ENCODE assay signal across 9 cellular contexts in genomic region chr2:16281451-16282330, GRCh38.
DNase-seq lines count a peak whose midpoint lies in the region; ATAC-seq and TF ChIP-seq lines count a peak whose summit lies in the region.
"Had no signal": no experiment of that assay in that cellular context is flagged by ENCODE, and none has a peak within 500 bp of the region (broad histone marks: within the 10 kb centered on the region; RNA-seq: fewer than 3 reads in every experiment).

No MANE protein-coding gene starts in this region.

- H3K4me3 Mint-ChIP-seq in activated CD4-positive, alpha-beta T cell treated with anti-CD3 and anti-CD28 coated beads, Interleukin-2, amount 10 ng/mL, durations not matched to agents 24 days and 14 days = no peak overlapping the region
- no peak overlapping the region for H3K4me3 Mint-ChIP-seq in CD8-positive, alpha-beta T cell
- H3K4me3 Mint-ChIP-seq: memory B cell had no signal

- intact Hi-C loops in activated CD4-positive, alpha-beta T cell treated with anti-CD3 and anti-CD28 coated beads, Interleukin-2, amount 10 ng/mL, durations not matched to agents 24 days and 14 days (cut with micrococcal nuclease) = loop anchor here (2.0 kb wide), 1 partner anchor 343 kb away; no protein-coding TSS in a partner anchor
- intact Hi-C loops in heart right ventricle (cut with DNase I) = loop anchor here (1.0 to 10.0 kb wide), 8 partner anchors 339 to 647 kb away; partner anchors contain the start of gene MYCN (in 2 of the 10)
- intact Hi-C loops in sciatic nerve (cut with DNase I) = loop anchor here (10.0 kb wide), 1 partner anchor 337 kb away; the partner anchor contains the start of gene MYCN
- intact Hi-C loops in CD8-positive, alpha-beta T cell (cut with DNase I, micrococcal nuclease) = loop anchor here in 1 of 2 experiments (2.0 to 5.0 kb wide), 2 partner anchors 339 to 643 kb away; partner anchors contain the start of gene MYCN

- no peaks in the 10 kb centered on the region for H3K4me1 ChIP-seq in heart right ventricle
- H3K4me1 ChIP-seq in CD8-positive, alpha-beta T cell (ENCODE audit: insufficient read depth, low read length) = no peaks in the 10 kb centered on the region

- WGBS in heart right ventricle, 2 donors = 62 to 69% methylated on average over 20 of the region's 20 CpGs

- no peaks in the 10 kb centered on the region for H3K36me3 Mint-ChIP-seq in activated CD4-positive, alpha-beta T cell treated with anti-CD3 and anti-CD28 coated beads, Interleukin-2, amount 10 ng/mL, durations not matched to agents 24 days and 14 days (ENCODE audit: low read depth)
- H3K36me3 Mint-ChIP-seq in CD8-positive, alpha-beta T cell = no peaks in the 10 kb centered on the region
- H3K36me3 Mint-ChIP-seq: memory B cell had no signal

- H3K27ac ChIP-seq in heart right ventricle = no peak overlapping the region
- H3K27ac ChIP-seq in CD8-positive, alpha-beta T cell (ENCODE audit: low read depth, low read length) = no peak overlapping the region

- H3K27me3 ChIP-seq in heart right ventricle = no peaks in the 10 kb centered on the region
- no peaks in the 10 kb centered on the region for H3K27me3 ChIP-seq in CD8-positive, alpha-beta T cell (ENCODE audit: insufficient read depth, low read length)

- H3K9me3 ChIP-seq in heart right ventricle = no peaks in the 10 kb centered on the region
- H3K9me3 ChIP-seq in CD8-positive, alpha-beta T cell (ENCODE audit: low read length) = no peaks in the 10 kb centered on the region

- peak overlapping the region; percentile 1 for H3K27ac Mint-ChIP-seq in activated CD4-positive, alpha-beta T cell treated with anti-CD3 and anti-CD28 coated beads, Interleukin-2, amount 10 ng/mL, durations not matched to agents 24 days and 14 days
- no peak overlapping the region for H3K27ac Mint-ChIP-seq in CD8-positive, alpha-beta T cell
- H3K27ac Mint-ChIP-seq: memory B cell had no signal

- no peaks in the 10 kb centered on the region for H3K9me3 Mint-ChIP-seq in activated CD4-positive, alpha-beta T cell treated with anti-CD3 and anti-CD28 coated beads, Interleukin-2, amount 10 ng/mL, durations not matched to agents 24 days and 14 days
- no peaks in the 10 kb centered on the region for H3K9me3 Mint-ChIP-seq in CD8-positive, alpha-beta T cell
- H3K9me3 Mint-ChIP-seq: memory B cell had no signal

- no peaks in the 10 kb centered on the region for H3K36me3 ChIP-seq in heart right ventricle
- H3K36me3 ChIP-seq in CD8-positive, alpha-beta T cell (ENCODE audit: insufficient read depth, low read length) = no peaks in the 10 kb centered on the region

- POLR2A ChIA-PET in CD8-positive, alpha-beta T cell (lab: Charles Lee) = no interaction called here

- no peaks in the 10 kb centered on the region for H3K27me3 Mint-ChIP-seq in activated CD4-positive, alpha-beta T cell treated with anti-CD3 and anti-CD28 coated beads, Interleukin-2, amount 10 ng/mL, durations not matched to agents 24 days and 14 days
- H3K27me3 Mint-ChIP-seq in CD8-positive, alpha-beta T cell (ENCODE audit: low read depth) = peaks cover 4% of the 10 kb centered on the region

- DNase-seq in activated CD4-positive, alpha-beta T cell treated with anti-CD3 and anti-CD28 coated beads, Interleukin-2, amount 10 ng/mL, durations not matched to agents 24 days and 14 days = no peak
- no peak for DNase-seq in activated CD4-positive, alpha-beta T cell treated with anti-CD3 and anti-CD28 coated beads, Interleukin-2, amount 50 U/mL, for 4 hours
- DNase-seq in RPMI8226 (peak; percentile 67), heart right ventricle (peak in 1 of 2 donors; percentile 21), sciatic nerve (ENCODE audit: low spot score) (no peak), OCI-M2 (lab: John Stamatoyannopoulos, UW; ENCODE audit: unreplicated experiment) (no peak)
- DNase-seq in CD8-positive, alpha-beta T cell = no peak

- H3K4me3 ChIP-seq in heart right ventricle = no peak overlapping the region
- H3K4me3 ChIP-seq in CD8-positive, alpha-beta T cell (ENCODE audit: low read depth, low read length) = no peak overlapping the region

- no peaks in the 10 kb centered on the region for H3K4me1 Mint-ChIP-seq in activated CD4-positive, alpha-beta T cell treated with anti-CD3 and anti-CD28 coated beads, Interleukin-2, amount 10 ng/mL, durations not matched to agents 24 days and 14 days
- no peaks in the 10 kb centered on the region for H3K4me1 Mint-ChIP-seq in CD8-positive, alpha-beta T cell (ENCODE audit: low read depth)
- H3K4me1 Mint-ChIP-seq: memory B cell had no signal

- CTCF ChIA-PET in CD8-positive, alpha-beta T cell (lab: Charles Lee) = interaction anchor here (0.7 to 4.3 kb wide), 4 partner anchors 8 to 653 kb away, joined by 3 to 26 read pairs (median 4); partner anchors contain the start of gene MYCN

- TF ChIP-seq CTCF in heart right ventricle (IDR thresholded peaks at IDR 0.05) = peak in 8 of 9 donors; percentile 8 to 72 (median 60)
- no peak for TF ChIP-seq CTCF in CD8-positive, alpha-beta T cell (IDR thresholded peaks at IDR 0.05)

- ATAC-seq in HG03432 (IDR thresholded peaks at IDR 0.05; ENCODE audit: unreplicated experiment) (peak; percentile 85), heart right ventricle (peak in 7 of 8 donors; percentile 49 to 82 (median 70)), sciatic nerve (peak; percentile 74)
- no peak for ATAC-seq in CD8-positive, alpha-beta T cell
